ENCODE assay signal across 15 cellular contexts in the genomic region with DNA sequence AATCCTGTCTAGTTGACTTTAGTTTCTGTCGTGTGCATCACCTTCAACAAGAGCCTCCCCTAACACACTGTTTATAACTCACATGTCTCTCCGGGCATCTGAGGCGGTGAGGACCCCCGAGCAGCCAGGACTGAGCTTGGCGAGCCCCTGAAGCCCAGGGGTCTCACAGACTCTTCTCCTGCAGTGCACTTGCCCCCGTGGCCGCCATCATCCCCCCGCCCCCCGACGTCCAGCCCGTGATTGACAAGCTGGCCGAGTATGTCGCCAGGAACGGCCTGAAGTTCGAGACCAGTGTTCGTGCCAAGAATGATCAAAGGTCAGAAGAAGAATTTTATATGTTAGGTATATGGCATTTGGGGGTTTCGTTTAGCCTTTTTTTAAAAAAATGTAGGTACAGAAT. TPM values are rescaled to one million over a fixed set of nuclear protein-coding genes. Genes with fewer than 3 reads are reported as not detected.
A peak's percentile ranks its signal among the peaks of the same experiment; 100 is the strongest.
DNase-seq lines count a peak whose midpoint lies in the region; ATAC-seq and TF ChIP-seq lines count a peak whose summit lies in the region.
"Had no signal": no experiment of that assay in that cellular context is flagged by ENCODE, and none has a peak within 500 bp of the region (broad histone marks: within the 10 kb centered on the region; RNA-seq: fewer than 3 reads in every experiment).

No MANE protein-coding gene starts in this region.

- H3K9me3 Mint-ChIP-seq in activated naive CD4-positive, alpha-beta T cell treated with anti-CD3 and anti-CD28 coated beads, Interleukin-2, amount 50 U/mL, for 24 hours = no peaks in the 10 kb centered on the region
- H3K9me3 Mint-ChIP-seq in WTC11 = no peaks in the 10 kb centered on the region
- no peaks in the 10 kb centered on the region for H3K9me3 Mint-ChIP-seq in endothelial cell (ENCODE audit: unreplicated experiment)
- H3K9me3 Mint-ChIP-seq: HFFc6 had no signal

- CTCF ChIA-PET in WTC11 (lab: Charles Lee) = interaction anchor here (0.6 to 2.7 kb wide), 8 partner anchors 7 to 80 kb away, joined by 3 to 16 read pairs (median 6); no protein-coding TSS in a partner anchor

- peaks cover 3% of the 10 kb centered on the region for H3K4me1 Mint-ChIP-seq in activated naive CD4-positive, alpha-beta T cell treated with anti-CD3 and anti-CD28 coated beads, Interleukin-2, amount 50 U/mL, for 24 hours
- peaks cover 27% of the 10 kb centered on the region for H3K4me1 Mint-ChIP-seq in WTC11
- no peaks in the 10 kb centered on the region for H3K4me1 Mint-ChIP-seq in endothelial cell (ENCODE audit: unreplicated experiment)

- peaks cover 22% of the 10 kb centered on the region for H3K36me3 Mint-ChIP-seq in activated naive CD4-positive, alpha-beta T cell treated with anti-CD3 and anti-CD28 coated beads, Interleukin-2, amount 50 U/mL, for 24 hours
- H3K36me3 Mint-ChIP-seq in WTC11 (peaks cover 62% of the 10 kb centered on the region), endothelial cell (ENCODE audit: low read depth, unreplicated experiment) (peaks cover 68% of the 10 kb centered on the region)

- no peak for DNase-seq in activated naive CD4-positive, alpha-beta T cell treated with anti-CD3 and anti-CD28 coated beads, Interleukin-2, amount 50 U/mL, for 16 hours
- DNase-seq in WTC11 (ENCODE audit: low spot score) = no peak
- no peak for DNase-seq in endothelial cell (ENCODE audit: low spot score)
- DNase-seq in NCI-H2107 (lab: John Stamatoyannopoulos, UW) = no peak
- DNase-seq in cerebellar nuclear complex (lab: John Stamatoyannopoulos, UW) = no peak
- DNase-seq: C1 segment of cervical spinal cord; Calu3; CD4-positive, alpha-beta memory T cell; COR-L47; DMS53; DMS79 treated with DMSO at 0.1 percent for 48 hours; GF-D8; GOT3; HFFc6 had no signal

- no peaks in the 10 kb centered on the region for H3K27me3 Mint-ChIP-seq in activated naive CD4-positive, alpha-beta T cell treated with anti-CD3 and anti-CD28 coated beads, Interleukin-2, amount 50 U/mL, for 24 hours
- H3K27me3 Mint-ChIP-seq in WTC11 (ENCODE audit: low read depth) (no peaks in the 10 kb centered on the region), endothelial cell (ENCODE audit: unreplicated experiment) (no peaks in the 10 kb centered on the region)
- H3K27me3 Mint-ChIP-seq: CD4-positive, alpha-beta memory T cell had no signal

- TF ChIP-seq CTCF in WTC11 (IDR thresholded peaks at IDR 0.05) (no peak), endothelial cell (IDR thresholded peaks at IDR 0.05; ENCODE audit: unreplicated experiment) (no peak)

- POLR2A ChIA-PET in WTC11 (lab: Charles Lee) = interaction anchor here (0.6 kb wide), 1 partner anchor 32 kb away, joined by 3 read pairs; no protein-coding TSS in a partner anchor

- H3K4me3 Mint-ChIP-seq in activated naive CD4-positive, alpha-beta T cell treated with anti-CD3 and anti-CD28 coated beads, Interleukin-2, amount 50 U/mL, for 24 hours = no peak overlapping the region
- H3K4me3 Mint-ChIP-seq in WTC11 (no peak overlapping the region), endothelial cell (ENCODE audit: unreplicated experiment) (peak overlapping the region; percentile 63)
- H3K4me3 Mint-ChIP-seq: CD4-positive, alpha-beta memory T cell; HFFc6 had no signal

- peak overlapping the region; percentile 41 for H3K27ac Mint-ChIP-seq in activated naive CD4-positive, alpha-beta T cell treated with anti-CD3 and anti-CD28 coated beads, Interleukin-2, amount 50 U/mL, for 24 hours
- H3K27ac Mint-ChIP-seq in WTC11 (peak overlapping the region; percentile 53; the same call in 1 of the 2 replicates), endothelial cell (ENCODE audit: unreplicated experiment) (no peak overlapping the region)
- H3K27ac Mint-ChIP-seq: CD4-positive, alpha-beta memory T cell; HFFc6 had no signal

- ATAC-seq in WTC11 = no peak

TF ChIP-seq in WTC11, 78 proteins besides CTCF, POLR2A, EP300 and RAD21:
- no peak for TF ChIP-seq ESRRA (CRISPR knock-in tag; IDR thresholded peaks at IDR 0.05; ENCODE audit: borderline replicate concordance)
- TF ChIP-seq, protein P1, sequence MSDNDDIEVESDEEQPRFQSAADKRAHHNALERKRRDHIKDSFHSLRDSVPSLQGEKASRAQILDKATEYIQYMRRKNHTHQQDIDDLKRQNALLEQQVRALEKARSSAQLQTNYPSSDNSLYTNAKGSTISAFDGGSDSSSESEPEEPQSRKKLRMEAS (CRISPR knock-in tag; IDR thresholded peaks at IDR 0.05) = no peak
- TF ChIP-seq, protein P2, sequence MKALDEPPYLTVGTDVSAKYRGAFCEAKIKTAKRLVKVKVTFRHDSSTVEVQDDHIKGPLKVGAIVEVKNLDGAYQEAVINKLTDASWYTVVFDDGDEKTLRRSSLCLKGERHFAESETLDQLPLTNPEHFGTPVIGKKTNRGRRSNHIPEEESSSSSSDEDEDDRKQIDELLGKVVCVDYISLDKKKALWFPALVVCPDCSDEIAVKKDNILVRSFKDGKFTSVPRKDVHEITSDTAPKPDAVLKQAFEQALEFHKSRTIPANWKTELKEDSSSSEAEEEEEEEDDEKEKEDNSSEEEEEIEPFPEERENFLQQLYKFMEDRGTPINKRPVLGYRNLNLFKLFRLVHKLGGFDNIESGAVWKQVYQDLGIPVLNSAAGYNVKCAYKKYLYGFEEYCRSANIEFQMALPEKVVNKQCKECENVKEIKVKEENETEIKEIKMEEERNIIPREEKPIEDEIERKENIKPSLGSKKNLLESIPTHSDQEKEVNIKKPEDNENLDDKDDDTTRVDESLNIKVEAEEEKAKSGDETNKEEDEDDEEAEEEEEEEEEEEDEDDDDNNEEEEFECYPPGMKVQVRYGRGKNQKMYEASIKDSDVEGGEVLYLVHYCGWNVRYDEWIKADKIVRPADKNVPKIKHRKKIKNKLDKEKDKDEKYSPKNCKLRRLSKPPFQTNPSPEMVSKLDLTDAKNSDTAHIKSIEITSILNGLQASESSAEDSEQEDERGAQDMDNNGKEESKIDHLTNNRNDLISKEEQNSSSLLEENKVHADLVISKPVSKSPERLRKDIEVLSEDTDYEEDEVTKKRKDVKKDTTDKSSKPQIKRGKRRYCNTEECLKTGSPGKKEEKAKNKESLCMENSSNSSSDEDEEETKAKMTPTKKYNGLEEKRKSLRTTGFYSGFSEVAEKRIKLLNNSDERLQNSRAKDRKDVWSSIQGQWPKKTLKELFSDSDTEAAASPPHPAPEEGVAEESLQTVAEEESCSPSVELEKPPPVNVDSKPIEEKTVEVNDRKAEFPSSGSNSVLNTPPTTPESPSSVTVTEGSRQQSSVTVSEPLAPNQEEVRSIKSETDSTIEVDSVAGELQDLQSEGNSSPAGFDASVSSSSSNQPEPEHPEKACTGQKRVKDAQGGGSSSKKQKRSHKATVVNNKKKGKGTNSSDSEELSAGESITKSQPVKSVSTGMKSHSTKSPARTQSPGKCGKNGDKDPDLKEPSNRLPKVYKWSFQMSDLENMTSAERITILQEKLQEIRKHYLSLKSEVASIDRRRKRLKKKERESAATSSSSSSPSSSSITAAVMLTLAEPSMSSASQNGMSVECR (CRISPR knock-in tag; IDR thresholded peaks at IDR 0.05; ENCODE audit: borderline replicate concordance) = no peak

RNA-seq across cellular contexts. Expression of a gene that starts 43.3 kb away (rescaled TPM):
- total RNA-seq in WTC11 (2021) (59.4 to 76.3 TPM (median 63.4 TPM) in 3 replicates), endothelial cell (ENCODE audit: unreplicated experiment) (56.3 TPM)
